ENCODE assay signal across 23 cellular contexts in the genomic region with DNA sequence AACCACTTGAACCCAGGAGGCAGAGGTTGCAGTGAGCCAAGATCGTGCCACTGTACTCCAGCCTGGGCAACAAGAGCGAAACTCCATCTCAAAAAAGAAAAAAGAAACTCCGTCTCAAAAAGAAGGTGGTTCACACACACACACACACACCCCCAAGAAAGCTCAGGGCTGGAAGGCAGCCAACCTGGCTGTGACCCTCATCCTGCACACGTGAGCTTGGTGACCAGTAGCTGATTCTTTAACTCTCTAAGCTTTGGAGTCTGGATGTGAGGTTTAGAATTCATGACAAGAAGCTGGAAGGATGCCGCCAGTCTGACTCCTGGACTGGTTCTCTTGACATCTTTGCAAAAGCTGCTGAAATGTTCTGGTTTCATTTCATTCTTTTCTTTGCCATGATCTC. TPM values are rescaled to one million over a fixed set of nuclear protein-coding genes. Genes with fewer than 3 reads are reported as not detected.
A peak's percentile ranks its signal among the peaks of the same experiment; 100 is the strongest.
DNase-seq lines count a peak whose midpoint lies in the region; ATAC-seq and TF ChIP-seq lines count a peak whose summit lies in the region.
"Had no signal": no experiment of that assay in that cellular context is flagged by ENCODE, and none has a peak within 500 bp of the region (broad histone marks: within the 10 kb centered on the region; RNA-seq: fewer than 3 reads in every experiment).

No MANE protein-coding gene starts in this region.

- peaks cover 32% of the 10 kb centered on the region for H3K4me1 ChIP-seq in suprapubic skin

- no peak overlapping the region for H3K4me3 ChIP-seq in suprapubic skin
- H3K4me3 ChIP-seq: A549, hepatocyte, lung, prostate gland, upper lobe of right lung had no signal

- POLR2A ChIA-PET in WTC11 (lab: Charles Lee), result no interaction called here

- no peaks in the 10 kb centered on the region for H3K27me3 Mint-ChIP-seq in activated T-cell treated with anti-CD3 and anti-CD28 coated beads, Interleukin-2, amount 50 U/mL, for 24 hours
- H3K27me3 Mint-ChIP-seq in WTC11 (ENCODE audit: low read depth), result no peaks in the 10 kb centered on the region; the same call in 1 of the 2 replicates
- H3K27me3 Mint-ChIP-seq in glutamatergic neuron (ENCODE audit: unreplicated experiment), result peaks cover 14% of the 10 kb centered on the region
- peaks cover 0 to 4% of the 10 kb centered on the region in 2 donors for H3K27me3 Mint-ChIP-seq in stimulated activated naive B cell treated with anti-CD40 and anti-IgM and Interleukin-4, amounts not matched to agents 10 μg/mL and 1 μg/mL and 100 μg/mL, for 72 hours
- H3K27me3 Mint-ChIP-seq: stimulated activated naive CD8-positive, alpha-beta T cell treated with anti-CD3 and anti-CD28 coated beads, Interleukin-15, amount 100 ng/mL, for 72 hours had no signal

- DNase-seq in activated T-cell treated with anti-CD3 and anti-CD28 coated beads, Interleukin-2, amount 50 U/mL, for 24 hours, result no peak
- DNase-seq in activated T-cell treated with anti-CD3 and anti-CD28 coated beads for 4 hours, result no peak
- DNase-seq in WTC11 (ENCODE audit: low spot score), result no peak
- no peak for DNase-seq in glutamatergic neuron
- no peak for DNase-seq in stimulated activated naive B cell treated with anti-CD40 and anti-IgM and Interleukin-4, amounts not matched to agents 10 μg/mL and 1 μg/mL and 100 μg/mL, for 72 hours
- no peak for DNase-seq in HK-2 (ENCODE audit: unreplicated experiment)
- no peak for DNase-seq in suprapubic skin (ENCODE audit: low spot score in 2 of 2)
- DNase-seq: activated CD4-positive, alpha-beta T cell treated with anti-CD3 and anti-CD28 coated beads, Interleukin-2, amount 50 U/mL, for 1 hour; activated naive CD4-positive, alpha-beta T cell treated with anti-CD3 and anti-CD28 coated beads, Interleukin-2, amount 50 U/mL, for 16 hours; brain microvascular endothelial cell; cortex of kidney; foreskin fibroblast; NCI-H187; stimulated activated CD4-positive, alpha-beta T cell treated with anti-CD3 and anti-CD28 coated beads, Interleukin-2, amount 100 ng/mL, for 48 hours; stimulated activated naive CD8-positive, alpha-beta T cell treated with anti-CD3 and anti-CD28 coated beads, Interleukin-15, amount 100 ng/mL, for 72 hours; upper lobe of right lung had no signal

- peak overlapping the region; percentile 98 for H3K4me3 Mint-ChIP-seq in activated T-cell treated with anti-CD3 and anti-CD28 coated beads, Interleukin-2, amount 50 U/mL, for 24 hours
- H3K4me3 Mint-ChIP-seq in WTC11 (peak overlapping the region; percentile 33; the same call in 1 of the 2 replicates), glutamatergic neuron (ENCODE audit: unreplicated experiment) (peak overlapping the region; percentile 25)
- no peak overlapping the region for H3K4me3 Mint-ChIP-seq in stimulated activated naive B cell treated with anti-CD40 and anti-IgM and Interleukin-4, amounts not matched to agents 10 μg/mL and 1 μg/mL and 100 μg/mL, for 72 hours

- no peak overlapping the region for H3K27ac Mint-ChIP-seq in activated T-cell treated with anti-CD3 and anti-CD28 coated beads, Interleukin-2, amount 50 U/mL, for 24 hours
- H3K27ac Mint-ChIP-seq in WTC11 (no peak overlapping the region), glutamatergic neuron (ENCODE audit: unreplicated experiment) (no peak overlapping the region)
- H3K27ac Mint-ChIP-seq in stimulated activated naive B cell treated with anti-CD40 and anti-IgM and Interleukin-4, amounts not matched to agents 10 μg/mL and 1 μg/mL and 100 μg/mL, for 72 hours, result peak overlapping the region; percentile 31
- H3K27ac Mint-ChIP-seq: stimulated activated naive CD8-positive, alpha-beta T cell treated with anti-CD3 and anti-CD28 coated beads, Interleukin-15, amount 100 ng/mL, for 72 hours had no signal

- no peak for TF ChIP-seq CTCF in WTC11 (IDR thresholded peaks at IDR 0.05)
- no peak for TF ChIP-seq CTCF in glutamatergic neuron (IDR thresholded peaks at IDR 0.05; ENCODE audit: partially characterized antibody, unreplicated experiment)
- no peak for TF ChIP-seq CTCF in suprapubic skin (IDR thresholded peaks at IDR 0.05)

- H3K36me3 ChIP-seq in suprapubic skin, result peaks cover 10% of the 10 kb centered on the region
- H3K36me3 ChIP-seq: prostate gland had no signal

- H3K4me1 Mint-ChIP-seq in activated T-cell treated with anti-CD3 and anti-CD28 coated beads, Interleukin-2, amount 50 U/mL, for 24 hours (ENCODE audit: low read depth), result peaks cover 25% of the 10 kb centered on the region
- H3K4me1 Mint-ChIP-seq in WTC11 (peaks cover 12% of the 10 kb centered on the region), glutamatergic neuron (ENCODE audit: low read depth, unreplicated experiment) (peaks cover 4% of the 10 kb centered on the region)
- H3K4me1 Mint-ChIP-seq in stimulated activated naive B cell treated with anti-CD40 and anti-IgM and Interleukin-4, amounts not matched to agents 10 μg/mL and 1 μg/mL and 100 μg/mL, for 72 hours, result peaks cover 20 to 55% of the 10 kb centered on the region in 2 donors

- no peak for ATAC-seq in WTC11
- no peak for ATAC-seq in stimulated activated naive B cell treated with anti-CD40 and anti-IgM and Interleukin-4, amounts not matched to agents 10 μg/mL and 1 μg/mL and 100 μg/mL, for 72 hours (replicated peaks)
- ATAC-seq in HG02571 (IDR thresholded peaks at IDR 0.05; ENCODE audit: unreplicated experiment), result no peak
- ATAC-seq: A549; stimulated activated naive CD8-positive, alpha-beta T cell treated with anti-CD3 and anti-CD28 coated beads, Interleukin-15, amount 100 ng/mL, for 72 hours; upper lobe of right lung had no signal

- CTCF ChIA-PET in WTC11 (lab: Charles Lee), result interaction anchor here (1.3 kb wide), 1 partner anchor 10 kb away, joined by 6 read pairs; no protein-coding TSS in a partner anchor

- peaks cover 72% of the 10 kb centered on the region for H3K36me3 Mint-ChIP-seq in activated T-cell treated with anti-CD3 and anti-CD28 coated beads, Interleukin-2, amount 50 U/mL, for 24 hours (ENCODE audit: low read depth)
- H3K36me3 Mint-ChIP-seq in WTC11, result peaks cover 14% of the 10 kb centered on the region
- H3K36me3 Mint-ChIP-seq in glutamatergic neuron (ENCODE audit: unreplicated experiment), result peaks cover 9% of the 10 kb centered on the region
- H3K36me3 Mint-ChIP-seq in stimulated activated naive B cell treated with anti-CD40 and anti-IgM and Interleukin-4, amounts not matched to agents 10 μg/mL and 1 μg/mL and 100 μg/mL, for 72 hours, result peaks cover 29 to 45% of the 10 kb centered on the region in 2 donors

- WGBS in suprapubic skin, result 91% methylated on average over 5 of the region's 5 CpGs

- H3K27ac ChIP-seq in suprapubic skin, result no peak overlapping the region
- H3K27ac ChIP-seq: A549, brain microvascular endothelial cell, C4-2B, hepatocyte, HL-60, prostate gland, upper lobe of right lung had no signal

- no peak for TF ChIP-seq POLR2A in suprapubic skin (IDR thresholded peaks at IDR 0.05)

- no peaks in the 10 kb centered on the region for H3K9me3 Mint-ChIP-seq in activated T-cell treated with anti-CD3 and anti-CD28 coated beads, Interleukin-2, amount 50 U/mL, for 24 hours
- H3K9me3 Mint-ChIP-seq in WTC11 (no peaks in the 10 kb centered on the region), glutamatergic neuron (ENCODE audit: unreplicated experiment) (peaks cover 10% of the 10 kb centered on the region)
- H3K9me3 Mint-ChIP-seq in stimulated activated naive B cell treated with anti-CD40 and anti-IgM and Interleukin-4, amounts not matched to agents 10 μg/mL and 1 μg/mL and 100 μg/mL, for 72 hours, result no peaks in the 10 kb centered on the region
- H3K9me3 Mint-ChIP-seq: stimulated activated naive CD8-positive, alpha-beta T cell treated with anti-CD3 and anti-CD28 coated beads, Interleukin-15, amount 100 ng/mL, for 72 hours had no signal

- no peaks in the 10 kb centered on the region for H3K27me3 ChIP-seq in suprapubic skin
- H3K27me3 ChIP-seq: brain microvascular endothelial cell, hepatocyte, upper lobe of right lung had no signal

- TF ChIP-seq EP300 in suprapubic skin (IDR thresholded peaks at IDR 0.05), result no peak

- no peaks in the 10 kb centered on the region for H3K9me3 ChIP-seq in suprapubic skin
- H3K9me3 ChIP-seq: A549, prostate gland, upper lobe of right lung had no signal

TF ChIP-seq in WTC11, 78 proteins besides CTCF, POLR2A, EP300 and RAD21:
- TF ChIP-seq TCF7 (CRISPR knock-in tag; IDR thresholded peaks at IDR 0.05; ENCODE audit: low read depth) (no peak), NR3C1 (CRISPR knock-in tag; conservative IDR thresholded peaks at IDR 0.05; ENCODE audit: low read depth) (no peak), JUN (CRISPR knock-in tag; IDR thresholded peaks at IDR 0.05) (no peak), TEAD4 (CRISPR knock-in tag; IDR thresholded peaks at IDR 0.05) (no peak)
TF ChIP-seq in WTC11: peak in this region for 0.

RNA-seq across cellular contexts. Expression of a gene that starts 1.9 kb away (rescaled TPM):
- total RNA-seq in WTC11 (2021) (59.0 to 67.5 TPM (median 60.4 TPM) in 3 replicates), glutamatergic neuron (ENCODE audit: unreplicated experiment) (85.9 TPM), suprapubic skin (100 to 1,000 TPM; 378 to 392 (median 383) TPM)

RNA-seq across cellular contexts. Expression of a gene that starts 26.4 kb away (rescaled TPM):
- total RNA-seq in WTC11 (2021) (42.9 to 62.4 TPM (median 48.3 TPM) in 3 replicates), glutamatergic neuron (ENCODE audit: unreplicated experiment) (140 TPM), suprapubic skin (100 to 1,000 TPM in 2 of 4 donors, 10 to 100 TPM in 2; 82.9 to 131 (median 96.2) TPM)

RNA-seq across cellular contexts. Expression of a gene that starts 28.4 kb away (rescaled TPM):
- total RNA-seq in WTC11 (2021), result 2.3 to 3.4 TPM (median 2.5 TPM) in 3 replicates
- 2.6 TPM for total RNA-seq in glutamatergic neuron (ENCODE audit: unreplicated experiment)
- total RNA-seq in suprapubic skin, result 1 to 10 TPM; 1.7 to 2.4 (median 2.1) TPM

RNA-seq across cellular contexts. Expression of a gene that starts 51.6 kb away (rescaled TPM):
- total RNA-seq in WTC11 (2021), result 4.0 to 6.0 TPM (median 5.9 TPM) in 3 replicates
- total RNA-seq in glutamatergic neuron (ENCODE audit: unreplicated experiment), result 2.3 TPM
- total RNA-seq in suprapubic skin, result 10 to 100 TPM in 1 of 4 donors, 1 to 10 TPM in 3; 6.3 to 17.8 (median 8.7) TPM

RNA-seq across cellular contexts. Expression of a gene that starts 51.8 kb away (rescaled TPM):
- total RNA-seq in WTC11 (2021) (30.6 to 39.7 TPM (median 32.5 TPM) in 3 replicates), glutamatergic neuron (ENCODE audit: unreplicated experiment) (9.4 TPM), suprapubic skin (100 to 1,000 TPM in 1 of 4 donors, 10 to 100 TPM in 3; 82.6 to 113 (median 87.0) TPM)

Comparison
In these comparisons a context has a peak if more than half of its experiments do, and no peak if none do; other contexts are left out.
1. H3K4me3 Mint-ChIP-seq: peak in activated T-cell treated with anti-CD3 and anti-CD28 coated beads, Interleukin-2, amount 50 U/mL, for 24 hours (single experiment), WTC11 (single experiment) and glutamatergic neuron (single experiment); none in stimulated activated naive B cell treated with anti-CD40 and anti-IgM and Interleukin-4, amounts not matched to agents 10 μg/mL and 1 μg/mL and 100 μg/mL, for 72 hours (0 of 2).